1 cellular context compared by ENCODE assay signal in the genomic region with DNA sequence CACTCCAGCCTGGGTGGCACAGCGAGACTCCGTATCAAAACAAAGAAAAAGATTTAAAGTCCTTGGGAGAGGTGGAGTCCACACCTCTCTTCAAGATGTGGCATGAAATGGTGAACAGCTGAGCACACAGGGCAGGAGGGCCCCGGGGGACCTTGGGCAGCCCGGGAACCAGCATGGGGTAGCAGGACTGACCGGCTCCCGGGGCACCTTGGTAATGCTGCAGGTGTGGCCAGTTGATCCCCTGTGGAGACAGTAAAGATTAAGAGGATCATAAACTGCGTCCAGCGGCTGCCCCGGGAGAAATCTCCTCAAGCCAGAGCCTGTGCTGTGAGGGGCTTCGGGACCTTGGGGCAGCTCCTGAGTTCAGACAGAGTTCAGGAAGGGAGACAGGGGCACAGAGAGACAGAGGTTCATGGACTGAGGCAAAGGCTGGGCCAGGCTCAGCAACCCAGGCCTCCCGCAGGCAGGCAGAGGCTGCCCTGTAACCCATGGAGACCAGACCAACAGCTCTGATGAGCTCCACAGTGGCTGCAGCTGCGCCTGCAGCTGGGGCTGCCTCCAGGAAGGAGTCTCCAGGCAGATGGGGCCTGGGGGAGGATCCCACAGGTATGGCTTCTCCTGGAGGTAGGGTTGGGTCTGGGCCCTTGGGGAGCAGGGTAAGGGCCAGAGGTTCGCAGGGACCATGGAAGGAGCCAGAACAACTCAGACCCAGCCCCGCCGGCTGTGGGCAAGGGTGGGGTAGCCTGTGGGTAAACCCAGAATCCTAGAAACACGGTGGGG.
TF ChIP-seq lines count a peak whose summit lies in the region.

A gene (plus strand): TSS at position 299 of the 780 bp plus-strand sequence. CDS start 190 bp downstream, at position 489.

TF ChIP-seq in A549, 52 proteins besides CTCF, POLR2A, EP300 and RAD21 (continued from another document):
- TF ChIP-seq KDM1A (IDR thresholded peaks at IDR 0.05; ENCODE audit: low read depth) = no peak
- no peak for TF ChIP-seq POLR2AphosphoS2 (conservative IDR thresholded peaks at IDR 0.05; ENCODE audit: low read length)
- TF ChIP-seq FOSL2 (IDR thresholded peaks at IDR 0.05) = no peak
- TF ChIP-seq FOSL2 (CRISPR knock-in tag; IDR thresholded peaks at IDR 0.05) = no peak
- no peak for TF ChIP-seq RCOR1 (IDR thresholded peaks at IDR 0.05; ENCODE audit: low read depth, low read length)
- TF ChIP-seq PHF8 (IDR thresholded peaks at IDR 0.05; ENCODE audit: borderline replicate concordance, low read depth) = no peak
- no peak for TF ChIP-seq MAFK (IDR thresholded peaks at IDR 0.05; ENCODE audit: partially characterized antibody)
- TF ChIP-seq, protein P1, sequence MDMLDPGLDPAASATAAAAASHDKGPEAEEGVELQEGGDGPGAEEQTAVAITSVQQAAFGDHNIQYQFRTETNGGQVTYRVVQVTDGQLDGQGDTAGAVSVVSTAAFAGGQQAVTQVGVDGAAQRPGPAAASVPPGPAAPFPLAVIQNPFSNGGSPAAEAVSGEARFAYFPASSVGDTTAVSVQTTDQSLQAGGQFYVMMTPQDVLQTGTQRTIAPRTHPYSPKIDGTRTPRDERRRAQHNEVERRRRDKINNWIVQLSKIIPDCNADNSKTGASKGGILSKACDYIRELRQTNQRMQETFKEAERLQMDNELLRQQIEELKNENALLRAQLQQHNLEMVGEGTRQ (IDR thresholded peaks at IDR 0.05) = no peak
- no peak for TF ChIP-seq ESRRA (IDR thresholded peaks at IDR 0.05; ENCODE audit: borderline replicate concordance, low read length)
- no peak for TF ChIP-seq SREBF2 (IDR thresholded peaks at IDR 0.05)
- TF ChIP-seq, protein P2, sequence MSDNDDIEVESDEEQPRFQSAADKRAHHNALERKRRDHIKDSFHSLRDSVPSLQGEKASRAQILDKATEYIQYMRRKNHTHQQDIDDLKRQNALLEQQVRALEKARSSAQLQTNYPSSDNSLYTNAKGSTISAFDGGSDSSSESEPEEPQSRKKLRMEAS (IDR thresholded peaks at IDR 0.05) = no peak
- no peak for TF ChIP-seq GATA3 (IDR thresholded peaks at IDR 0.05; ENCODE audit: borderline replicate concordance)
- TF ChIP-seq, protein P3, sequence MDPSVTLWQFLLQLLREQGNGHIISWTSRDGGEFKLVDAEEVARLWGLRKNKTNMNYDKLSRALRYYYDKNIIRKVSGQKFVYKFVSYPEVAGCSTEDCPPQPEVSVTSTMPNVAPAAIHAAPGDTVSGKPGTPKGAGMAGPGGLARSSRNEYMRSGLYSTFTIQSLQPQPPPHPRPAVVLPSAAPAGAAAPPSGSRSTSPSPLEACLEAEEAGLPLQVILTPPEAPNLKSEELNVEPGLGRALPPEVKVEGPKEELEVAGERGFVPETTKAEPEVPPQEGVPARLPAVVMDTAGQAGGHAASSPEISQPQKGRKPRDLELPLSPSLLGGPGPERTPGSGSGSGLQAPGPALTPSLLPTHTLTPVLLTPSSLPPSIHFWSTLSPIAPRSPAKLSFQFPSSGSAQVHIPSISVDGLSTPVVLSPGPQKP (IDR thresholded peaks at IDR 0.05; ENCODE audit: low read depth, low read length) = no peak
- no peak for TF ChIP-seq NPAS2 (CRISPR knock-in tag; IDR thresholded peaks at IDR 0.05; ENCODE audit: borderline replicate concordance)
- TF ChIP-seq EHF (CRISPR knock-in tag; IDR thresholded peaks at IDR 0.05) = no peak
TF ChIP-seq in A549: peak in this region for 0.
